ENCODE assay signal across 23 cellular contexts in the genomic region with DNA sequence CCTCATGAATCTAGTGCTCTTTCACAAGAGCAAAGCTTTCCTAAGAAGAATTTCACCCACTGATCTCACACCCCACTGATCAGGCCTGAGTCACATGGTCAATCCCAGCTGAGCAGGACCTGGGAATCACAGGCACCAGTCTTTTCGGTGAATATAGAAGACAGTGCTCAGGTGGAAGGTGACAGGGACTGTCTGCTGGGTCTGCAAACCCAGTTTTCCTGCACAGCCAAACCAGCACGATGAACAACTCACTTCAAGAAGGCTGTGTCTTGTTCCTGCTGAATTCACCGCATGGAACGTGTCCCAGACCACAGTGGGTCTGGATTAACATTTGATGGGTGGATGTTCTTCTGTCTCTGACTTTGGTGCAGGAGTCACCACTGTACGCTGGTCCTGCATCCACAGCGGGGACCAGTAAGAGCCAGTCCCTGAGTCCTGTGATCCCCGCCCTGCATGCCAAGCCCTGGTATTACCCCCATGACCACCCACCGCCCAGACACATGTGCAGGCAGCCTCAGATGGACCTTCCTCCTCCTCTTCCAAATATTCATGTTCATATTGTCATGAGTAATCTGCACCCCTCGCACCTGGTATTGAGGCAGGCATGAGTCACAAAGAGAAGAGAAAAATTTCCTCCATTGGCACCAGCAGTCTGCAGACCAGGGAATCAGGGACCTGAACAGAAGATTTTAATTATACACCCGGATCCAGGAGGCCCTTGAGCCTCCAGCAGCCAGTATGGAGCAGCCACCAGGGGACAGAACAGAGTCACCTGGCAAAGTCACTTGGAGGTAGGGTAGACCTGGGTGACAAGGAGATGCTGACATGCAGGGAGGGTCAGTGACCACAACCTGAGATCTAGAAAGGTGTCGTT. TPM values are rescaled to one million over a fixed set of nuclear protein-coding genes. Genes with fewer than 3 reads are reported as not detected.
A peak's percentile ranks its signal among the peaks of the same experiment; 100 is the strongest.
DNase-seq lines count a peak whose midpoint lies in the region; ATAC-seq and TF ChIP-seq lines count a peak whose summit lies in the region.
"Had no signal": no experiment of that assay in that cellular context is flagged by ENCODE, and none has a peak within 500 bp of the region (broad histone marks: within the 10 kb centered on the region; RNA-seq: fewer than 3 reads in every experiment).

No MANE protein-coding gene starts in this region.

- H3K4me3 ChIP-seq in GM23338, result no peak overlapping the region
- H3K4me3 ChIP-seq: colonic mucosa, heart left ventricle, mucosa of descending colon, pancreas had no signal

- H3K9me2 ChIP-seq in GM23338 (ENCODE audit: insufficient read depth), result no peaks in the 10 kb centered on the region

- no peak overlapping the region for H3K27ac Mint-ChIP-seq in GM23338
- H3K27ac Mint-ChIP-seq in activated B cell treated with CpG ODN at 0.5 μM for 24 hours, result peak overlapping the region; percentile 31
- H3K27ac Mint-ChIP-seq in progenitor cell of endocrine pancreas, result no peak overlapping the region
- no peak overlapping the region for H3K27ac Mint-ChIP-seq in glutamatergic neuron (ENCODE audit: unreplicated experiment)
- H3K27ac Mint-ChIP-seq: activated T-helper 17 cell treated with anti-CD3 and anti-CD28 coated beads, Interleukin-2, amount 50 U/mL, for 72 hours; CD8-positive, alpha-beta T cell; stimulated activated naive CD8-positive, alpha-beta T cell treated with anti-CD3 and anti-CD28 coated beads, Interleukin-15, Interleukin-2, amounts not matched to agents 100 ng/mL and 50 ng/mL, for 24 hours; T-helper 2 cell treated with Interferon-gamma antibody and Interleukin-4, amounts not matched to agents 5 μg/mL and 100 μg/mL, for 36 hours had no signal

- no peaks in the 10 kb centered on the region for H4K20me1 ChIP-seq in GM23338 (replicated peaks; ENCODE audit: insufficient read depth)

- no peaks in the 10 kb centered on the region for H3K4me1 ChIP-seq in GM23338 (ENCODE audit: insufficient read depth)
- H3K4me1 ChIP-seq: colonic mucosa, heart left ventricle, pancreas had no signal

- intact Hi-C loops in activated B cell treated with CpG ODN at 0.5 μM for 24 hours (cut with micrococcal nuclease), result no loop called here

- no peak overlapping the region for H2AFZ ChIP-seq in GM23338

- H3K27ac ChIP-seq in GM23338 (ENCODE audit: low read depth), result no peak overlapping the region
- H3K27ac ChIP-seq: colonic mucosa, heart left ventricle, pancreas had no signal

- peaks cover 25% of the 10 kb centered on the region for H3K27me3 Mint-ChIP-seq in GM23338 (ENCODE audit: insufficient read depth, low read depth, poor library complexity)
- H3K27me3 Mint-ChIP-seq in activated B cell treated with CpG ODN at 0.5 μM for 24 hours, result no peaks in the 10 kb centered on the region
- H3K27me3 Mint-ChIP-seq in progenitor cell of endocrine pancreas, result no peaks in the 10 kb centered on the region
- H3K27me3 Mint-ChIP-seq in glutamatergic neuron (ENCODE audit: unreplicated experiment), result peaks cover 4% of the 10 kb centered on the region
- H3K27me3 Mint-ChIP-seq: activated T-helper 17 cell treated with anti-CD3 and anti-CD28 coated beads, Interleukin-2, amount 50 U/mL, for 72 hours; stimulated activated naive CD8-positive, alpha-beta T cell treated with anti-CD3 and anti-CD28 coated beads, Interleukin-15, Interleukin-2, amounts not matched to agents 100 ng/mL and 50 ng/mL, for 24 hours had no signal

- H3K4me3 Mint-ChIP-seq in GM23338 (no peak overlapping the region), activated B cell treated with CpG ODN at 0.5 μM for 24 hours (no peak overlapping the region), progenitor cell of endocrine pancreas (ENCODE audit: low read depth) (no peak overlapping the region), glutamatergic neuron (ENCODE audit: unreplicated experiment) (no peak overlapping the region)
- H3K4me3 Mint-ChIP-seq: activated T-helper 17 cell treated with anti-CD3 and anti-CD28 coated beads, Interleukin-2, amount 50 U/mL, for 72 hours; CD8-positive, alpha-beta T cell; stimulated activated naive CD8-positive, alpha-beta T cell treated with anti-CD3 and anti-CD28 coated beads, Interleukin-15, Interleukin-2, amounts not matched to agents 100 ng/mL and 50 ng/mL, for 24 hours; T-helper 2 cell treated with Interferon-gamma antibody and Interleukin-4, amounts not matched to agents 5 μg/mL and 100 μg/mL, for 36 hours had no signal

- H3K4me2 ChIP-seq in GM23338, result no peak overlapping the region

- no peaks in the 10 kb centered on the region for H3K79me2 ChIP-seq in GM23338 (replicated peaks; ENCODE audit: insufficient read depth)

- ATAC-seq in GM23338, result no peak
- no peak for ATAC-seq in activated B cell treated with CpG ODN at 0.5 μM for 24 hours (ENCODE audit: low read depth)
- ATAC-seq in GM18858 (IDR thresholded peaks at IDR 0.05; ENCODE audit: unreplicated experiment), result no peak
- ATAC-seq: activated T-helper 17 cell treated with anti-CD3 and anti-CD28 coated beads, Interleukin-2, amount 50 U/mL, for 72 hours; CD8-positive, alpha-beta T cell; heart left ventricle; mucosa of descending colon; pancreas had no signal

- POLR2A ChIA-PET in activated B cell treated with CpG ODN at 0.5 μM for 24 hours (lab: Charles Lee), result interaction anchor here (2.0 to 11.1 kb wide), 3 partner anchors 30 to 57 kb away, joined by 9 to 701 read pairs (median 68); no protein-coding TSS in a partner anchor

- H3K36me3 Mint-ChIP-seq in GM23338 (ENCODE audit: low read depth), result no peaks in the 10 kb centered on the region
- H3K36me3 Mint-ChIP-seq in activated B cell treated with CpG ODN at 0.5 μM for 24 hours (ENCODE audit: low read depth), result no peaks in the 10 kb centered on the region
- H3K36me3 Mint-ChIP-seq in progenitor cell of endocrine pancreas (ENCODE audit: insufficient read depth), result no peaks in the 10 kb centered on the region
- no peaks in the 10 kb centered on the region for H3K36me3 Mint-ChIP-seq in glutamatergic neuron (ENCODE audit: unreplicated experiment)
- H3K36me3 Mint-ChIP-seq: CD8-positive, alpha-beta T cell had no signal

- CTCF ChIA-PET in activated B cell treated with CpG ODN at 0.5 μM for 24 hours (lab: Charles Lee), result interaction anchor here (0.8 to 11.1 kb wide), 8 partner anchors 8 to 133 kb away, joined by 3 to 365 read pairs (median 21); no protein-coding TSS in a partner anchor

- no peaks in the 10 kb centered on the region for H3K4me1 Mint-ChIP-seq in GM23338
- peaks cover 69% of the 10 kb centered on the region for H3K4me1 Mint-ChIP-seq in activated B cell treated with CpG ODN at 0.5 μM for 24 hours
- H3K4me1 Mint-ChIP-seq in progenitor cell of endocrine pancreas (ENCODE audit: low read depth), result peaks cover 1% of the 10 kb centered on the region
- no peaks in the 10 kb centered on the region for H3K4me1 Mint-ChIP-seq in glutamatergic neuron (ENCODE audit: low read depth, unreplicated experiment)
- H3K4me1 Mint-ChIP-seq: activated T-helper 17 cell treated with anti-CD3 and anti-CD28 coated beads, Interleukin-2, amount 50 U/mL, for 72 hours had no signal

- no peaks in the 10 kb centered on the region for H3F3A ChIP-seq in GM23338 (replicated peaks; ENCODE audit: low read depth)

- DNase-seq in DMS53 (lab: John Stamatoyannopoulos, UW) (peak; percentile 1), DMS53 treated with DMSO at 0.1 percent for 48 hours (lab: John Stamatoyannopoulos, UW; ENCODE audit: unreplicated experiment) (no peak), GM23338 (ENCODE audit: low spot score) (no peak), activated B cell treated with CpG ODN at 0.5 μM for 24 hours (no peak), progenitor cell of endocrine pancreas (ENCODE audit: low spot score, unreplicated experiment) (no peak), glutamatergic neuron (no peak), occipital lobe (lab: John Stamatoyannopoulos, UW) (no peak)
- DNase-seq: 8988T; activated CD4-positive, alpha-beta T cell treated with anti-CD3 and anti-CD28 coated beads, Interleukin-2, amount 50 U/mL, for 1 hour; colonic mucosa; erythroblast; GOT3; heart left ventricle; mucosa of descending colon; NCI-H1048; NCI-H774; pancreas had no signal

- TF ChIP-seq CTCF in GM23338 (conservative IDR thresholded peaks at IDR 0.05; ENCODE audit: low read depth in 2 of 2), result peak; percentile 14 to 22; a peak in 1 of 4 replicates
- no peak for TF ChIP-seq CTCF in activated B cell treated with CpG ODN at 0.5 μM for 24 hours (IDR thresholded peaks at IDR 0.05)
- TF ChIP-seq CTCF in progenitor cell of endocrine pancreas (IDR thresholded peaks at IDR 0.05; ENCODE audit: unreplicated experiment), result peak; percentile 7
- TF ChIP-seq CTCF in glutamatergic neuron (IDR thresholded peaks at IDR 0.05; ENCODE audit: partially characterized antibody, unreplicated experiment), result no peak

- H3K27me3 ChIP-seq in GM23338 (ENCODE audit: insufficient read depth), result peaks cover 77% of the 10 kb centered on the region
- H3K27me3 ChIP-seq: colonic mucosa, pancreas had no signal

- no peaks in the 10 kb centered on the region for H3K9me3 Mint-ChIP-seq in GM23338
- no peaks in the 10 kb centered on the region for H3K9me3 Mint-ChIP-seq in activated B cell treated with CpG ODN at 0.5 μM for 24 hours
- H3K9me3 Mint-ChIP-seq in progenitor cell of endocrine pancreas (ENCODE audit: low read depth), result no peaks in the 10 kb centered on the region
- no peaks in the 10 kb centered on the region for H3K9me3 Mint-ChIP-seq in glutamatergic neuron (ENCODE audit: unreplicated experiment)
- H3K9me3 Mint-ChIP-seq: activated T-helper 17 cell treated with anti-CD3 and anti-CD28 coated beads, Interleukin-2, amount 50 U/mL, for 72 hours; T-helper 2 cell treated with Interferon-gamma antibody and Interleukin-4, amounts not matched to agents 5 μg/mL and 100 μg/mL, for 36 hours had no signal

- H3K36me3 ChIP-seq in GM23338 (ENCODE audit: insufficient read depth), result no peaks in the 10 kb centered on the region
- H3K36me3 ChIP-seq: colonic mucosa, heart left ventricle, pancreas had no signal

TF ChIP-seq in GM23338, 12 proteins besides CTCF, POLR2A, EP300 and RAD21 (continues in another document):
- TF ChIP-seq EZH2 (IDR thresholded peaks at IDR 0.05; ENCODE audit: low read depth, unreplicated experiment) (no peak), STAT1 (IDR thresholded peaks at IDR 0.05; ENCODE audit: unreplicated experiment) (no peak)
- TF ChIP-seq, protein P1, sequence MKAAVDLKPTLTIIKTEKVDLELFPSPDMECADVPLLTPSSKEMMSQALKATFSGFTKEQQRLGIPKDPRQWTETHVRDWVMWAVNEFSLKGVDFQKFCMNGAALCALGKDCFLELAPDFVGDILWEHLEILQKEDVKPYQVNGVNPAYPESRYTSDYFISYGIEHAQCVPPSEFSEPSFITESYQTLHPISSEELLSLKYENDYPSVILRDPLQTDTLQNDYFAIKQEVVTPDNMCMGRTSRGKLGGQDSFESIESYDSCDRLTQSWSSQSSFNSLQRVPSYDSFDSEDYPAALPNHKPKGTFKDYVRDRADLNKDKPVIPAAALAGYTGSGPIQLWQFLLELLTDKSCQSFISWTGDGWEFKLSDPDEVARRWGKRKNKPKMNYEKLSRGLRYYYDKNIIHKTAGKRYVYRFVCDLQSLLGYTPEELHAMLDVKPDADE (IDR thresholded peaks at IDR 0.05), result no peak

RNA-seq across cellular contexts. Expression of a gene that starts 8.6 kb away (rescaled TPM):
- not detected in 2 replicates for total RNA-seq in GM23338 (2014; rRNA removed; shearing (Covaris generic))
- not detected in 2 replicates for polyA plus RNA-seq in GM23338 (2016; fragmentation: Nextera tagmentation; extraction: Ambion mirVana)
- total RNA-seq in activated B cell treated with CpG ODN at 0.5 μM for 24 hours, result 189 and 195 TPM in 2 replicates
- total RNA-seq in progenitor cell of endocrine pancreas, result not detected in 2 replicates
- not detected for total RNA-seq in glutamatergic neuron (ENCODE audit: unreplicated experiment)
- not detected for total RNA-seq in occipital lobe
- total RNA-seq: activated T-helper 17 cell treated with anti-CD3 and anti-CD28 coated beads, Interleukin-2, amount 50 U/mL, for 72 hours; astrocyte had no signal

Comparison
In these comparisons a context has a peak if more than half of its experiments do, and no peak if none do; other contexts are left out.
1. CTCF ChIP-seq: peak in GM23338 (2 of 2) and progenitor cell of endocrine pancreas (single experiment); none in activated B cell treated with CpG ODN at 0.5 μM for 24 hours (single experiment) and glutamatergic neuron (single experiment).
2. RNA of a gene that starts 8.6 kb away (total RNA-seq): 189 to 195 TPM in activated B cell treated with CpG ODN at 0.5 μM for 24 hours; not detected in GM23338, not detected in progenitor cell of endocrine pancreas, not detected in glutamatergic neuron (single experiment) and not detected in occipital lobe (single experiment); every median in the first group is over 100 times any median in the second.